In the genomic region with DNA sequence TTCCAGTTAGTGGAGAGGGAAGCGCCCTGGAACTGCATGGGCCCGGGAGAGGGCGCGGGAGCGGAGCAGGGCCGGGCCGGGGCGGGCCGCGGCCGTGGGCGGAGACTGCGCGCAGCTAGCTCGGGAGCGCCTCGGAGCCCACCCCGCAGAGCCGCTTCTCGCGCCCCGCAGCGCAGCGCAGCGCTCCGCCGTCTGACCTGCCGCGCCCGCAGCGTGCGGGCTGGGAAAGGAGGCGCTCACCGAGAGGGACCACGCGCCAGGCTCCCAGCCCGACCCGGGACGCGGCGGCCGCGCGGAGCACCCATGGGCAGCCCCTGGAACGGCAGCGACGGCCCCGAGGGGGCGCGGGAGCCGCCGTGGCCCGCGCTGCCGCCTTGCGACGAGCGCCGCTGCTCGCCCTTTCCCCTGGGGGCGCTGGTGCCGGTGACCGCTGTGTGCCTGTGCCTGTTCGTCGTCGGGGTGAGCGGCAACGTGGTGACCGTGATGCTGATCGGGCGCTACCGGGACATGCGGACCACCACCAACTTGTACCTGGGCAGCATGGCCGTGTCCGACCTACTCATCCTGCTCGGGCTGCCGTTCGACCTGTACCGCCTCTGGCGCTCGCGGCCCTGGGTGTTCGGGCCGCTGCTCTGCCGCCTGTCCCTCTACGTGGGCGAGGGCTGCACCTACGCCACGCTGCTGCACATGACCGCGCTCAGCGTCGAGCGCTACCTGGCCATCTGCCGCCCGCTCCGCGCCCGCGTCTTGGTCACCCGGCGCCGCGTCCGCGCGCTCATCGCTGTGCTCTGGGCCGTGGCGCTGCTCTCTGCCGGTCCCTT, we compare ENCODE assay signal across 8 cellular contexts. TPM values are rescaled to one million over a fixed set of nuclear protein-coding genes. Genes with fewer than 3 reads are reported as not detected.
DNase-seq lines count a peak whose midpoint lies in the region; ATAC-seq and TF ChIP-seq lines count a peak whose summit lies in the region.

Gene MLNR, plus strand, starts transcription at position 304 of the 821 bp plus-strand sequence. Its CDS starts 0 bp downstream, at position 304.

- intact Hi-C loops in spleen (cut with DNase I; ENCODE audit: low total_unique reads) = no loop called here

- H3K4me3 ChIP-seq in Peyer's patch = peak within 1 kb of the TSS; percentile 13 to 61 (median 46)
- H3K4me3 ChIP-seq in spleen = peak within 1 kb of the TSS; percentile 20 to 74 (median 50)

- H3K4me1 ChIP-seq in Peyer's patch = peaks cover 0 to 31% (median 6%) of the 10 kb centered on the region in 4 donors
- peaks cover 0 to 48% (median 26%) of the 10 kb centered on the region in 6 donors for H3K4me1 ChIP-seq in spleen

- H3K27ac ChIP-seq in Peyer's patch (no peak within 1 kb of the TSS), spleen (no peak within 1 kb of the TSS)

- H3K36me3 ChIP-seq in Peyer's patch (no peaks in the 10 kb centered on the region), spleen (no peaks in the 10 kb centered on the region)

- TF ChIP-seq POLR2A in Peyer's patch (IDR thresholded peaks at IDR 0.05) (no peak), spleen (IDR thresholded peaks at IDR 0.05) (no peak)

- peak in 2 of 6 experiments; percentile 2 to 14 for TF ChIP-seq CTCF in Peyer's patch (IDR thresholded peaks at IDR 0.05)
- peak in 1 of 11 experiments; percentile 16 for TF ChIP-seq CTCF in spleen (IDR thresholded peaks at IDR 0.05 in 8 of 11, conservative IDR thresholded peaks at IDR 0.05 in 3 of 11)

- no peaks in the 10 kb centered on the region for H3K9me3 ChIP-seq in Peyer's patch
- H3K9me3 ChIP-seq in spleen = no peaks in the 10 kb centered on the region

- 1 to 6% (median 4%) methylated on average over 39 to 111 of the region's 111 CpGs for WGBS in spleen, 5 donors

- peaks cover 0 to 23% of the 10 kb centered on the region in 2 donors for H3K27me3 ChIP-seq in Peyer's patch
- peaks cover 0 to 65% (median 37%) of the 10 kb centered on the region in 7 donors for H3K27me3 ChIP-seq in spleen (replicated peaks in 1 of 7)

- peak; percentile 60 for ATAC-seq in GM18511 (IDR thresholded peaks at IDR 0.05; ENCODE audit: unreplicated experiment)
- no peak for ATAC-seq in HG03097 (IDR thresholded peaks at IDR 0.05; ENCODE audit: low FRiP score, unreplicated experiment)

- DNase-seq in Peyer's patch (peak in 1 of 3 donors; percentile 62), astrocyte of the hippocampus (ENCODE audit: low read depth, low spot score) (peak; percentile 61), iPS-NIHi7 (ENCODE audit: extremely low spot score) (peak; percentile 75), spleen (peak; percentile 85), hepatic stellate cell (ENCODE audit: low spot score) (no peak), cerebellar nuclear complex (lab: John Stamatoyannopoulos, UW) (no peak)

RNA-seq across cellular contexts. Expression of gene MLNR, which starts in this region (rescaled TPM):
- not detected for total RNA-seq in Peyer's patch
- under 1 TPM in 2 of 7 donors, not detected in 5; 0.37 to 0.40 TPM for total RNA-seq in spleen
- polyA plus RNA-seq in spleen = not detected

Comparison
In these comparisons a context has a peak if more than half of its experiments do, and no peak if none do; other contexts are left out.
1. Peak in DNase-seq and H3K4me3 ChIP-seq in spleen; RNA of the gene not detected or under 1 TPM.
2. DNase-seq: peak in astrocyte of the hippocampus (single experiment) and iPS-NIHi7 (single experiment); none in hepatic stellate cell (single experiment) and cerebellar nuclear complex (0 of 2).